Comparison of ENCODE assay signal across 21 cellular contexts in the genomic region with DNA sequence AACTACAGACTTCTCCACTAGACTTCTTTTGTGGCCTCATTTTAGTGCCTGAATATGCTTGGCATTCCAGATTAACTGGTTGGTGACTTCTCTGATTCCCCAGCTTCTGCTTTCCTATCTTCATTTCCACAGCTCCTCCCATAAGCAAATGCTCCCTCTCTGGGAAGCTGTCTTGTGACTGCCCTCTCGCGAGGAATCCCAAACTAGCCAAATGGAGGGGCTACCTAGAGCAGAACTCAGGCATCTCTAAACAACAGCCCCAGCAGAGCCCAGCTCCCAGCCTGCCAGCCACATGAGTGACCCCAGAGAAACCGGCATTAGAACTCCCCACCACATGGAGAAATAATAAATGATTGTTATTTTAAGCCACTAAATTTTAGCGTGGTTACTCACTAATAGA. TPM values are rescaled to one million over a fixed set of nuclear protein-coding genes. Genes with fewer than 3 reads are reported as not detected.
DNase-seq lines count a peak whose midpoint lies in the region; ATAC-seq and TF ChIP-seq lines count a peak whose summit lies in the region.
"Had no signal": no experiment of that assay in that cellular context is flagged by ENCODE, and none has a peak within 500 bp of the region (broad histone marks: within the 10 kb centered on the region; RNA-seq: fewer than 3 reads in every experiment).

No MANE protein-coding gene starts in this region.

- CTCF ChIA-PET in WTC11 (lab: Charles Lee), result interaction anchor here (1.1 to 2.0 kb wide), 2 partner anchors 9 to 75 kb away, joined by 4 to 12 read pairs; no protein-coding TSS in a partner anchor
- CTCF ChIA-PET in activated naive CD4-positive, alpha-beta T cell treated with anti-CD3 and anti-CD28 coated beads for 36 hours (lab: Charles Lee), result no interaction called here

- ATAC-seq in GM23338, result peak; percentile 64
- ATAC-seq in WTC11, result peak; percentile 77
- no peak for ATAC-seq in right cardiac atrium
- ATAC-seq: A549; CD8-positive, alpha-beta T cell; GM12878 had no signal

- H3K4me3 ChIP-seq in GM23338 (no peak overlapping the region), neural progenitor cell (no peak overlapping the region), right cardiac atrium (ENCODE audit: low read length) (no peak overlapping the region)
- H3K4me3 ChIP-seq: A549, GM12878, HAP-1 had no signal

- H4K20me1 ChIP-seq in GM23338 (replicated peaks; ENCODE audit: insufficient read depth) (no peaks in the 10 kb centered on the region), neural progenitor cell (ENCODE audit: low read depth) (no peaks in the 10 kb centered on the region)

- no peaks in the 10 kb centered on the region for H3K4me1 ChIP-seq in GM23338 (ENCODE audit: insufficient read depth)
- H3K4me1 ChIP-seq in neural progenitor cell, result peaks cover 3% of the 10 kb centered on the region
- H3K4me1 ChIP-seq in right cardiac atrium (ENCODE audit: control insufficient read depth, insufficient read depth, low read length), result no peaks in the 10 kb centered on the region
- H3K4me1 ChIP-seq: A549, Caco-2, HAP-1 had no signal

- H3K36me3 Mint-ChIP-seq in GM23338 (ENCODE audit: low read depth) (peaks cover 6% of the 10 kb centered on the region; the same call in 2 of the 3 replicates), WTC11 (peaks cover 4% of the 10 kb centered on the region), neural progenitor cell (peaks cover 6% of the 10 kb centered on the region)
- H3K36me3 Mint-ChIP-seq in activated naive CD4-positive, alpha-beta T cell treated with anti-CD3 and anti-CD28 coated beads for 36 hours (ENCODE audit: low read depth), result no peaks in the 10 kb centered on the region
- H3K36me3 Mint-ChIP-seq: CD8-positive, alpha-beta T cell had no signal

- DNase-seq in GM23338 (ENCODE audit: low spot score) (peak; percentile 6), WTC11 (ENCODE audit: low spot score) (no peak), iPS-NIHi7 (ENCODE audit: extremely low spot score) (peak; percentile 43), neural progenitor cell (ENCODE audit: low spot score) (peak; percentile 26), right cardiac atrium (no peak), hypothalamus (lab: John Stamatoyannopoulos, UW) (no peak), GOT3 (lab: John Stamatoyannopoulos, UW) (no peak)
- DNase-seq in activated naive CD4-positive, alpha-beta T cell treated with anti-CD3 and anti-CD28 coated beads for 36 hours, result no peak
- DNase-seq: 8988T; ACHN; C1 segment of cervical spinal cord; Caco-2; CD8-positive, alpha-beta T cell; DMS153; DND-41; GDM1; HFFc6 had no signal

- H3K36me3 ChIP-seq in GM23338 (ENCODE audit: insufficient read depth), result no peaks in the 10 kb centered on the region
- H3K36me3 ChIP-seq in neural progenitor cell, result no peaks in the 10 kb centered on the region

- H3K27ac Mint-ChIP-seq in GM23338, result no peak overlapping the region
- no peak overlapping the region for H3K27ac Mint-ChIP-seq in WTC11
- no peak overlapping the region for H3K27ac Mint-ChIP-seq in neural progenitor cell
- no peak overlapping the region for H3K27ac Mint-ChIP-seq in activated naive CD4-positive, alpha-beta T cell treated with anti-CD3 and anti-CD28 coated beads for 36 hours
- H3K27ac Mint-ChIP-seq: CD8-positive, alpha-beta T cell; HFFc6 had no signal

- WGBS in right cardiac atrium, result 73% methylated on average over 4 of the region's 4 CpGs

- H3F3A ChIP-seq in GM23338 (replicated peaks; ENCODE audit: low read depth), result no peaks in the 10 kb centered on the region
- no peaks in the 10 kb centered on the region for H3F3A ChIP-seq in neural progenitor cell (ENCODE audit: low read depth)

- H3K79me2 ChIP-seq in GM23338 (replicated peaks; ENCODE audit: insufficient read depth) (no peaks in the 10 kb centered on the region), neural progenitor cell (ENCODE audit: low read depth) (no peaks in the 10 kb centered on the region)

- H3K9ac ChIP-seq in neural progenitor cell, result no peak overlapping the region

- POLR2A ChIA-PET in WTC11 (lab: Charles Lee), result no interaction called here

- intact Hi-C loops in right cardiac atrium (cut with DNase I), result no loop called here
- intact Hi-C loops in activated naive CD4-positive, alpha-beta T cell treated with anti-CD3 and anti-CD28 coated beads for 36 hours (cut with micrococcal nuclease), result no loop called here

- H3K27ac ChIP-seq in GM23338 (ENCODE audit: low read depth), result no peak overlapping the region
- H3K27ac ChIP-seq in neural progenitor cell, result no peak overlapping the region
- no peak overlapping the region for H3K27ac ChIP-seq in right cardiac atrium (ENCODE audit: low read length)
- H3K27ac ChIP-seq: A549 had no signal

- H3K27me3 ChIP-seq in GM23338 (ENCODE audit: insufficient read depth) (no peaks in the 10 kb centered on the region), neural progenitor cell (no peaks in the 10 kb centered on the region), right cardiac atrium (ENCODE audit: control insufficient read depth, insufficient read depth) (no peaks in the 10 kb centered on the region)

- no peaks in the 10 kb centered on the region for H3K9me2 ChIP-seq in GM23338 (ENCODE audit: insufficient read depth)

- H3K9me3 Mint-ChIP-seq in GM23338 (no peaks in the 10 kb centered on the region), WTC11 (no peaks in the 10 kb centered on the region), neural progenitor cell (no peaks in the 10 kb centered on the region)
- no peaks in the 10 kb centered on the region for H3K9me3 Mint-ChIP-seq in activated naive CD4-positive, alpha-beta T cell treated with anti-CD3 and anti-CD28 coated beads for 36 hours
- H3K9me3 Mint-ChIP-seq: CD8-positive, alpha-beta T cell; HFFc6 had no signal

- H3K9me3 ChIP-seq in neural progenitor cell (ENCODE audit: low read depth), result no peaks in the 10 kb centered on the region
- H3K9me3 ChIP-seq in right cardiac atrium (ENCODE audit: control insufficient read depth, low read length), result no peaks in the 10 kb centered on the region
- H3K9me3 ChIP-seq: A549, Caco-2, HAP-1 had no signal

- H3K4me3 Mint-ChIP-seq in GM23338 (no peak overlapping the region), WTC11 (no peak overlapping the region), neural progenitor cell (no peak overlapping the region)
- H3K4me3 Mint-ChIP-seq in activated naive CD4-positive, alpha-beta T cell treated with anti-CD3 and anti-CD28 coated beads for 36 hours, result no peak overlapping the region
- H3K4me3 Mint-ChIP-seq: CD8-positive, alpha-beta T cell; HFFc6 had no signal

- H3K27me3 Mint-ChIP-seq in GM23338 (ENCODE audit: insufficient read depth, low read depth, poor library complexity) (peaks cover 2% of the 10 kb centered on the region), WTC11 (ENCODE audit: low read depth) (no peaks in the 10 kb centered on the region), neural progenitor cell (ENCODE audit: insufficient read depth, low read depth) (no peaks in the 10 kb centered on the region)
- peaks cover 4% of the 10 kb centered on the region for H3K27me3 Mint-ChIP-seq in activated naive CD4-positive, alpha-beta T cell treated with anti-CD3 and anti-CD28 coated beads for 36 hours (ENCODE audit: low read depth)

- peaks cover 4% of the 10 kb centered on the region; the same call in 2 of the 3 replicates for H3K4me1 Mint-ChIP-seq in GM23338
- H3K4me1 Mint-ChIP-seq in WTC11, result peaks cover 5% of the 10 kb centered on the region
- H3K4me1 Mint-ChIP-seq in neural progenitor cell, result no peaks in the 10 kb centered on the region
- no peaks in the 10 kb centered on the region for H3K4me1 Mint-ChIP-seq in activated naive CD4-positive, alpha-beta T cell treated with anti-CD3 and anti-CD28 coated beads for 36 hours (ENCODE audit: low read depth)

- TF ChIP-seq CTCF in GM23338 (conservative IDR thresholded peaks at IDR 0.05; ENCODE audit: low read depth in 2 of 2) (no peak), WTC11 (IDR thresholded peaks at IDR 0.05) (no peak), neural progenitor cell (IDR thresholded peaks at IDR 0.05) (no peak)

- no peak overlapping the region for H3K4me2 ChIP-seq in GM23338
- no peak overlapping the region for H3K4me2 ChIP-seq in neural progenitor cell
- H3K4me2 ChIP-seq: A549 had no signal

- H2AFZ ChIP-seq in GM23338, result no peak overlapping the region
- H2AFZ ChIP-seq in neural progenitor cell (replicated peaks), result no peak overlapping the region

TF ChIP-seq in WTC11, 78 proteins besides CTCF, POLR2A, EP300 and RAD21 (continues in another document):
- TF ChIP-seq CREB1 (CRISPR knock-in tag; IDR thresholded peaks at IDR 0.05) (no peak), TCF7 (CRISPR knock-in tag; IDR thresholded peaks at IDR 0.05; ENCODE audit: low read depth) (no peak), ZSCAN18 (CRISPR knock-in tag; IDR thresholded peaks at IDR 0.05) (no peak)

RNA-seq across cellular contexts. Expression of gene VEGFD, which starts 7.6 kb away (rescaled TPM):
- not detected in 2 replicates for total RNA-seq in GM23338 (2014; rRNA removed; shearing (Covaris generic))
- polyA plus RNA-seq in GM23338 (2016; fragmentation: Nextera tagmentation; extraction: Ambion mirVana), result 0.13 TPM in 1 of 2 replicates, not detected in the other
- total RNA-seq in WTC11 (2021), result 0.16 TPM in 1 of 3 replicates, not detected in the others
- 0.46 TPM in 1 of 2 replicates, not detected in the other for total RNA-seq in neural progenitor cell (ENCODE audit: low replicate concordance)
- 1 to 10 TPM in 2 of 4 donors, under 1 TPM in 2; 0.93 to 1.9 (median 1.0) TPM for total RNA-seq in right cardiac atrium
- 1.6 TPM for polyA plus RNA-seq in right cardiac atrium
- not detected for total RNA-seq in activated naive CD4-positive, alpha-beta T cell treated with anti-CD3 and anti-CD28 coated beads for 36 hours
- total RNA-seq: CD8-positive, alpha-beta T cell; GM12878; H1; HFFc6 had no signal

RNA-seq across cellular contexts. Expression of gene PIGA, which starts 56.5 kb away (rescaled TPM):
- total RNA-seq in GM23338 (2014; rRNA removed; shearing (Covaris generic)), result 9.9 and 12.1 TPM in 2 replicates
- polyA plus RNA-seq in GM23338 (2016; fragmentation: Nextera tagmentation; extraction: Ambion mirVana) (3.1 and 3.5 TPM in 2 replicates), right cardiac atrium (6.3 TPM)
- total RNA-seq in WTC11 (2021) (10.6 to 11.3 TPM (median 11.2 TPM) in 3 replicates), neural progenitor cell (ENCODE audit: low replicate concordance) (17.2 and 23.9 TPM in 2 replicates), right cardiac atrium (1 to 10 TPM; 3.2 to 6.0 (median 4.9) TPM)
- 10 to 100 TPM; 26.8 to 28.4 TPM for total RNA-seq in activated naive CD4-positive, alpha-beta T cell treated with anti-CD3 and anti-CD28 coated beads for 36 hours

Comparison
In these comparisons a context has a peak if more than half of its experiments do, and no peak if none do; other contexts are left out.
1. ATAC-seq: peak in GM23338 (single experiment) and WTC11 (single experiment); none in right cardiac atrium (0 of 2).
2. DNase-seq: peak in GM23338 (single experiment), iPS-NIHi7 (single experiment) and neural progenitor cell (single experiment); none in WTC11 (single experiment), right cardiac atrium (0 of 3), activated naive CD4-positive, alpha-beta T cell treated with anti-CD3 and anti-CD28 coated beads for 36 hours (single experiment), hypothalamus (0 of 51) and GOT3 (single experiment).